8 cellular contexts compared by ENCODE assay signal in genomic region chr1:201025571-201026002, GRCh38.
A peak's percentile ranks its signal among the peaks of the same experiment; 100 is the strongest.
DNase-seq lines count a peak whose midpoint lies in the region; ATAC-seq and TF ChIP-seq lines count a peak whose summit lies in the region.

No MANE protein-coding gene starts in this region.

- no peaks in the 10 kb centered on the region for H3K9me3 ChIP-seq in OCI-LY3 (ENCODE audit: insufficient read depth, low read length)

- H3K4me2 ChIP-seq in OCI-LY3 (ENCODE audit: low read length) = peak overlapping the region; percentile 91

- no peak for ATAC-seq in GM18870 (IDR thresholded peaks at IDR 0.05; ENCODE audit: unreplicated experiment)

- no peaks in the 10 kb centered on the region for H3K36me3 ChIP-seq in OCI-LY3 (replicated peaks; ENCODE audit: low read depth, low read length)

- H3K4me3 ChIP-seq in OCI-LY3 (ENCODE audit: low read length) (peak overlapping the region; percentile 72), fibroblast of pulmonary artery (replicated peaks; ENCODE audit: low read depth, low read length) (no peak overlapping the region)

- H3K9ac ChIP-seq in OCI-LY3 (ENCODE audit: low read length) = peak overlapping the region; percentile 42

- no peak overlapping the region; the same call in 1 of the 2 replicates for H2AFZ ChIP-seq in OCI-LY3 (ENCODE audit: low read depth, low read length)

- in situ Hi-C loops in KBM-7 (cut with MboI; ENCODE audit: low pct_unique_long_range_greater_than_20kb, low sequenced_read_pairs) = no loop called here

- TF ChIP-seq CTCF in OCI-LY3 (IDR thresholded peaks at IDR 0.05; ENCODE audit: low read depth, low read length) (peak; percentile 58), fibroblast of pulmonary artery (IDR thresholded peaks at IDR 0.05; ENCODE audit: low read length, missing control alignments) (peak; percentile 48)

- H3K79me2 ChIP-seq in OCI-LY3 (ENCODE audit: low read length) = peaks cover 34% of the 10 kb centered on the region

- no peak overlapping the region for H3K27ac ChIP-seq in OCI-LY3 (ENCODE audit: low read length)

- DNase-seq in AML-193 (lab: John Stamatoyannopoulos, UW) (peak; percentile 5 to 12), GM19238 (ENCODE audit: insufficient read length, low spot score) (peak; percentile 44), fibroblast of pulmonary artery (ENCODE audit: low read depth) (peak; percentile 39), KBM-7 (no peak), NCI-H510A treated with DMSO at 0.1 percent for 48 hours (lab: John Stamatoyannopoulos, UW) (no peak)
- no peak for DNase-seq in activated CD4-positive, CD25-positive, alpha-beta regulatory T cell (lab: John Stamatoyannopoulos, UW)

- H4K20me1 ChIP-seq in OCI-LY3 (ENCODE audit: insufficient read depth, low read length) = no peaks in the 10 kb centered on the region

- no peaks in the 10 kb centered on the region for H3K27me3 ChIP-seq in OCI-LY3 (ENCODE audit: low read depth, low read length)

- peaks cover 52% of the 10 kb centered on the region for H3K4me1 ChIP-seq in OCI-LY3 (ENCODE audit: low read length)

Comparison
In these comparisons a context has a peak if more than half of its experiments do, and no peak if none do; other contexts are left out.
1. DNase-seq: peak in AML-193 (2 of 2), GM19238 (single experiment) and fibroblast of pulmonary artery (single experiment); none in KBM-7 (single experiment), NCI-H510A treated with DMSO at 0.1 percent for 48 hours (single experiment) and activated CD4-positive, CD25-positive, alpha-beta regulatory T cell (0 of 4).